In the genomic region with DNA sequence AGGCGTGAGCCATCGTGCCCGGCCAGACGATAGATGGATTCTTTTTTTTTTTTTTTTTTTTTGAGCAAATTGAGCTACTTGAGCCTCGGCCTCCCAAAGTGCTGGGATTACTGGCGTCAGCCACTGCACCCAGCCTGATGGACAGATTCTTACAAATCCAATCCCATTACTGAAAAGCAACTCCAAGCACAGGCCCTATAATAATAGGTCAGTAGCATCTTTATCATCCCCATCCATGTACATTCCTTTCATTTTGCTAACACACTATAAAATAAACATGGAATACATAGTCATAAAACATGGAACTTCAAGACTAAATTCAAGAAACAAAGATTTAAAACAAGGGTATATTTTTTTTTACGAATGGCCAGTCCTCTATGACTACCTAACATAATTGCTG, we compare ENCODE assay signal across 21 cellular contexts.
"Had no signal": no experiment of that assay in that cellular context is flagged by ENCODE, and none has a peak within 500 bp of the region (broad histone marks: within the 10 kb centered on the region; RNA-seq: fewer than 3 reads in every experiment).

No MANE protein-coding gene starts in this region.

- ATAC-seq: activated CD4-positive, alpha-beta T cell treated with anti-CD3 and anti-CD28 coated beads for 36 hours; activated T-cell treated with anti-CD3 and anti-CD28 coated beads, Interleukin-2, amount 50 U/mL, for 72 hours had no signal

- H3K9me3 ChIP-seq: adrenal gland, right lobe of liver, testis, uterus had no signal

- H3K36me3 ChIP-seq: uterus had no signal

- H3K4me1 ChIP-seq: uterus had no signal

- H3K4me3 ChIP-seq: adrenal gland, cardiac muscle cell, right lobe of liver, testis, uterus had no signal

- H3K27ac ChIP-seq: adrenal gland, cardiac muscle cell, right lobe of liver, testis, uterus had no signal

- DNase-seq: activated B cell treated with CpG ODN at 0.5 μM for 24 hours; activated CD4-positive, alpha-beta T cell treated with anti-CD3 and anti-CD28 coated beads for 36 hours; activated naive CD4-positive, alpha-beta T cell treated with anti-CD3 and anti-CD28 coated beads for 36 hours; activated naive CD8-positive, alpha-beta T cell treated with anti-CD3 and anti-CD28 coated beads for 36 hours; activated T-cell treated with anti-CD3 and anti-CD28 coated beads for 4 hours; activated T-cell treated with anti-CD3 and anti-CD28 coated beads, Interleukin-2, amount 50 U/mL, for 72 hours; aorta; cortex of kidney; head of caudate nucleus; hypothalamus; immature natural killer cell; kidney; left colon; posterior cingulate gyrus; right lobe of liver; stimulated activated CD4-positive, alpha-beta T cell treated with anti-CD3 and anti-CD28 coated beads, Interleukin-2, amount 100 ng/mL, for 48 hours; stimulated activated naive CD4-positive, alpha-beta T cell treated with Interleukin-2 at 50 U/mL for 16 hours; testis; uterus had no signal

- H3K27me3 ChIP-seq: adrenal gland, cardiac muscle cell, right lobe of liver, testis, uterus had no signal
